21 cellular contexts compared by ENCODE assay signal in the genomic region with DNA sequence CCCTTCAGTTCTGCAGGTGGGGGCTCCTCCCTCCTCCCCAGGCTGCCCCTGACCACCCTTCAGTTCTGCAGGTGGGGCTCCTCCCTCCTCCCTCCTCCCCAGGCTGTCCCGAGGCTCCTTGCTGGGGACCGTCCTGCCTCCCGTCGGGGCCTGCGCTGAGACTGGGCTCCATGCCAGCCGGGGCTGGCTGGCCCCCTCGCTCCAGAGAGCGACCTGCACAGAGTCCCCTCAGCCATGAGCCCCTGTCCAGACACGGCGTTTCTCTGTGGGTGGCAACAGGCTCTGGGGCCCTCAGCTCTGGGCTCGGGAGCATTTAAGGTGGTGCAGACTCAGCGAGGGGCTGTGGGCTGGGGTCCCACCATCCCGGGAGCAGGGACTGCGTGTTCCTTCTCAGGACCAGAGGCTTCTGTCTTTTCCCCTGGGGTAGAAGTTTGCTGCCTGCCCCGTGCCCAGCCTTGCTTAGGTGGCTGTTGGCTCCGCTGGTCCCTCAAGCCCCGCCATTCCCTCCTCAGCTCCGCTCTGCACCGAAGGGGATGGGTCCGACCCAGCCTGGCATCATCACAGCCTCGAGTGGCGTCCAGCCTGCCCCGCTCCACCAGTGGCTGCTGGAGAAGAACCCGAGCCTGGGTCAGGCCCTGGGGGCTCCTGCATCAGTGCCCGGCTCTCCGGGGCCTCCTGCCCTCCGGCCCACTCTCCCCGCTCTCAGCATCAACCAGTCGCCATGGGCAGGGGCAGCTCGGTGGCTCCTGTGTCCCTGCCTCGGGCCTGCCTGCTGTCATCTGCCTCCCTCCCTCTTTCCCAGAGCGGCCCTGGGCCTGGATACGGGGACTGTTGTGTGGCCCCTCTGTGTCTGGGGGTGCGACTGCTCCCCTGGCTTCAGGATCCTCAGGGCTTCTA. TPM values are rescaled to one million over a fixed set of nuclear protein-coding genes. Genes with fewer than 3 reads are reported as not detected.
A peak's percentile ranks its signal among the peaks of the same experiment; 100 is the strongest.
DNase-seq lines count a peak whose midpoint lies in the region; ATAC-seq and TF ChIP-seq lines count a peak whose summit lies in the region.
"Had no signal": no experiment of that assay in that cellular context is flagged by ENCODE, and none has a peak within 500 bp of the region (broad histone marks: within the 10 kb centered on the region; RNA-seq: fewer than 3 reads in every experiment).

No MANE protein-coding gene starts in this region.

- TF ChIP-seq RAD21 in SK-N-SH (IDR thresholded peaks at IDR 0.05; ENCODE audit: low read length) = no peak

- H3K9ac ChIP-seq in SK-N-SH (no peak overlapping the region), NT2/D1 (ENCODE audit: insufficient read length, low read depth) (peak overlapping the region; percentile 42), endodermal cell (ENCODE audit: extremely low read depth, low read length, poor library complexity, severe bottlenecking) (no peak overlapping the region)

- H3K27ac ChIP-seq in SK-N-SH (ENCODE audit: low read depth in 2 of 2, low read length in 1 of 2) (no peak overlapping the region), endodermal cell (ENCODE audit: low read depth, low read length) (peak overlapping the region; percentile 32), dorsolateral prefrontal cortex (peak overlapping the region in 23 of 59 donors; percentile 6 to 77 (median 34))
- H3K27ac ChIP-seq in naive thymus-derived CD4-positive, alpha-beta T cell (ENCODE audit: low read depth, low read length) = no peak overlapping the region

- TF ChIP-seq CTCF in SK-N-SH (IDR thresholded peaks at IDR 0.05) (no peak), endodermal cell (conservative IDR thresholded peaks at IDR 0.05) (no peak), dorsolateral prefrontal cortex (IDR thresholded peaks at IDR 0.05 in 54 of 56, conservative IDR thresholded peaks at IDR 0.05 in 2 of 56; ENCODE audit: low read depth in 1 of 56, partially characterized antibody in 56 of 56) (no peak)

- no peaks in the 10 kb centered on the region for H3F3A ChIP-seq in SK-N-SH (replicated peaks; ENCODE audit: insufficient read depth)

- no peak overlapping the region for H2AFZ ChIP-seq in SK-N-SH (ENCODE audit: low read depth)

- peaks cover 5 to 13% of the 10 kb centered on the region in 2 experiments for H3K36me3 ChIP-seq in SK-N-SH (replicated peaks in 1 of 2; ENCODE audit: control insufficient read depth in 1 of 2, insufficient read depth in 2 of 2, low read length in 1 of 2)
- peaks cover 53% of the 10 kb centered on the region for H3K36me3 ChIP-seq in NT2/D1 (ENCODE audit: insufficient read depth, insufficient read length, low read length)
- H3K36me3 ChIP-seq in endodermal cell (ENCODE audit: control insufficient read depth, insufficient read depth, low read length) = peaks cover 16% of the 10 kb centered on the region
- H3K36me3 ChIP-seq in naive thymus-derived CD4-positive, alpha-beta T cell (ENCODE audit: control insufficient read depth in 2 of 3, insufficient read depth in 3 of 3, low read length in 3 of 3) = peaks cover 0 to 33% (median 7%) of the 10 kb centered on the region in 3 experiments

- no peak overlapping the region for H3K4me2 ChIP-seq in SK-N-SH

- no peak for TF ChIP-seq EP300 in SK-N-SH (IDR thresholded peaks at IDR 0.05; ENCODE audit: borderline replicate concordance in 1 of 2, low read depth in 1 of 2, low read length in 1 of 2)

- H4K20me1 ChIP-seq in SK-N-SH (ENCODE audit: insufficient read depth) = peaks cover 28% of the 10 kb centered on the region

- CTCF ChIA-PET in SK-N-SH (lab: Yijun Ruan, JAX) = interaction anchor here (2.6 kb wide), 1 partner anchor 22 kb away, joined by 7 read pairs; no protein-coding TSS in a partner anchor
- CTCF ChIA-PET in naive thymus-derived CD4-positive, alpha-beta T cell (lab: Charles Lee) = no interaction called here

- H3K4me3 ChIP-seq in SK-N-SH (ENCODE audit: low read depth in 2 of 2, low read length in 1 of 2) = no peak overlapping the region
- H3K4me3 ChIP-seq in NT2/D1 (ENCODE audit: insufficient read length, low read depth) = no peak overlapping the region
- no peak overlapping the region for H3K4me3 ChIP-seq in endodermal cell (ENCODE audit: low read length)
- no peak overlapping the region for H3K4me3 ChIP-seq in dorsolateral prefrontal cortex
- no peak overlapping the region for H3K4me3 ChIP-seq in naive thymus-derived CD4-positive, alpha-beta T cell (ENCODE audit: low read length)

- peaks cover 42% of the 10 kb centered on the region; the same call in 1 of the 2 replicates for H3K79me2 ChIP-seq in SK-N-SH (ENCODE audit: insufficient read depth)

- no peaks in the 10 kb centered on the region for H3K9me2 ChIP-seq in SK-N-SH

- no peaks in the 10 kb centered on the region for H3K9me3 ChIP-seq in SK-N-SH
- no peaks in the 10 kb centered on the region for H3K9me3 ChIP-seq in NT2/D1 (ENCODE audit: insufficient read depth, low read length)
- H3K9me3 ChIP-seq in endodermal cell (ENCODE audit: control insufficient read depth, low read length) = no peaks in the 10 kb centered on the region
- no peaks in the 10 kb centered on the region for H3K9me3 ChIP-seq in naive thymus-derived CD4-positive, alpha-beta T cell (ENCODE audit: control insufficient read depth in 2 of 3, low read length in 3 of 3)
- H3K9me3 ChIP-seq: Caco-2 had no signal

- WGBS in SK-N-SH (ENCODE audit: low lambda C conversion rate) = 50% methylated on average over 6 of the region's 34 CpGs
- WGBS in endodermal cell (ENCODE audit: insufficient coverage in 1 of 2, insufficient read length in 1 of 2), 2 experiments = 94 to 97% methylated on average over 21 to 34 of the region's 34 CpGs

- H3K36me3 Mint-ChIP-seq in endodermal cell (ENCODE audit: low read depth) = peaks cover 2% of the 10 kb centered on the region
- H3K36me3 Mint-ChIP-seq in naive thymus-derived CD4-positive, alpha-beta T cell = peaks cover 0 to 9% (median 0%) of the 10 kb centered on the region in 5 donors
- H3K36me3 Mint-ChIP-seq: IgD-negative memory B cell had no signal

- H3K27me3 ChIP-seq in SK-N-SH (ENCODE audit: insufficient read depth) (no peaks in the 10 kb centered on the region), NT2/D1 (ENCODE audit: insufficient read depth, insufficient read length) (no peaks in the 10 kb centered on the region), endodermal cell (ENCODE audit: control insufficient read depth, insufficient read depth, low read length, poor library complexity, severe bottlenecking) (no peaks in the 10 kb centered on the region), dorsolateral prefrontal cortex (no peaks in the 10 kb centered on the region)
- H3K27me3 ChIP-seq in naive thymus-derived CD4-positive, alpha-beta T cell (ENCODE audit: control insufficient read depth in 2 of 2, insufficient read depth in 2 of 2, low read length in 2 of 2) = no peaks in the 10 kb centered on the region

- peak; percentile 86 for DNase-seq in SK-N-SH
- DNase-seq in NT2/D1 (ENCODE audit: low read depth, low spot score) = no peak
- no peak for DNase-seq in endodermal cell
- DNase-seq in sciatic nerve (ENCODE audit: low spot score) = no peak
- DNase-seq in hepatic stellate cell (ENCODE audit: low spot score) = no peak
- no peak for DNase-seq in dorsolateral prefrontal cortex
- no peak for DNase-seq in naive thymus-derived CD4-positive, alpha-beta T cell
- DNase-seq: 8988T; Caco-2; CD4-positive, alpha-beta T cell; DMS153; GF-D8; H9; NCI-H1105; NCI-H2081 treated with DMSO at 0.1 percent for 48 hours; NCI-H510A; NCI-H748 treated with DMSO at 0.1 percent for 48 hours; OCI-M1; SIG-M5 had no signal

- intact Hi-C loops in sciatic nerve (cut with DNase I) (no loop called here), dorsolateral prefrontal cortex (cut with DNase I) (loop anchor here in 1 of 2 donors (5.0 kb wide), 1 partner anchor 34 kb away; no protein-coding TSS in a partner anchor)
- intact Hi-C loops in naive thymus-derived CD4-positive, alpha-beta T cell (cut with micrococcal nuclease) = no loop called here

- ATAC-seq in SK-N-SH treated with all-trans-retinoic acid at 6 μM for 48 hours (no peak), sciatic nerve (peak; percentile 15)
- no peak for ATAC-seq in naive thymus-derived CD4-positive, alpha-beta T cell

- H3K4me1 ChIP-seq in SK-N-SH (ENCODE audit: control insufficient read depth in 1 of 2, insufficient read depth in 2 of 2, low read depth in 1 of 2, low read length in 1 of 2) (no peaks in the 10 kb centered on the region; a peak in 1 of 4 replicates), NT2/D1 (ENCODE audit: insufficient read depth, insufficient read length) (peaks cover 2% of the 10 kb centered on the region), endodermal cell (ENCODE audit: control insufficient read depth, insufficient read depth, low read length) (no peaks in the 10 kb centered on the region)
- peaks cover 0 to 15% of the 10 kb centered on the region in 2 donors for H3K4me1 ChIP-seq in naive thymus-derived CD4-positive, alpha-beta T cell (ENCODE audit: control insufficient read depth in 2 of 2, insufficient read depth in 2 of 2, low read length in 2 of 2)
- H3K4me1 ChIP-seq: Caco-2 had no signal

- POLR2A ChIA-PET in SK-N-SH (lab: Yijun Ruan, JAX) = no interaction called here
- POLR2A ChIA-PET in naive thymus-derived CD4-positive, alpha-beta T cell (lab: Charles Lee) = interaction anchor here (0.9 to 1.5 kb wide), 2 partner anchors 10 to 25 kb away, joined by 3 read pairs; no protein-coding TSS in a partner anchor

- no peaks in the 10 kb centered on the region for H3K9me3 Mint-ChIP-seq in endodermal cell
- no peaks in the 10 kb centered on the region for H3K9me3 Mint-ChIP-seq in naive thymus-derived CD4-positive, alpha-beta T cell
- H3K9me3 Mint-ChIP-seq: CD4-positive, alpha-beta T cell; H9; IgD-negative memory B cell had no signal

- H3K4me3 Mint-ChIP-seq in endodermal cell = no peak overlapping the region
- H3K4me3 Mint-ChIP-seq in naive thymus-derived CD4-positive, alpha-beta T cell = peak overlapping the region in 1 of 10 donors; percentile 47
- H3K4me3 Mint-ChIP-seq: CD4-positive, alpha-beta T cell; H9; IgD-negative memory B cell had no signal

- H3K27me3 Mint-ChIP-seq in endodermal cell (ENCODE audit: insufficient read depth) = no peaks in the 10 kb centered on the region
- H3K27me3 Mint-ChIP-seq in naive thymus-derived CD4-positive, alpha-beta T cell = no peaks in the 10 kb centered on the region
- H3K27me3 Mint-ChIP-seq: CD4-positive, alpha-beta T cell; IgD-negative memory B cell had no signal

- no peak overlapping the region for H3K27ac Mint-ChIP-seq in endodermal cell
- H3K27ac Mint-ChIP-seq in naive thymus-derived CD4-positive, alpha-beta T cell = peak overlapping the region in 4 of 9 donors; percentile 32 to 58 (median 50)
- H3K27ac Mint-ChIP-seq: CD4-positive, alpha-beta T cell had no signal

- no peaks in the 10 kb centered on the region for H3K4me1 Mint-ChIP-seq in endodermal cell
- H3K4me1 Mint-ChIP-seq in naive thymus-derived CD4-positive, alpha-beta T cell = peaks cover 15 to 31% (median 22%) of the 10 kb centered on the region in 7 donors
- H3K4me1 Mint-ChIP-seq: H9 had no signal

RNA-seq across cellular contexts. Expression of a gene that starts 27.6 kb away (rescaled TPM):
- 77.3 and 79.4 TPM in 2 replicates for polyA plus RNA-seq in SK-N-SH (2012; rRNA removed)
- polyA plus RNA-seq in SK-N-SH (2012; cell fraction: cytosol; rRNA removed) = 24.7 and 43.6 TPM in 2 replicates
- 419 and 425 TPM in 2 replicates for polyA plus RNA-seq in SK-N-SH (2012; cell fraction: nucleus; rRNA removed)
- total RNA-seq in endodermal cell = 100 to 1,000 TPM; 111 to 112 TPM
- 107 TPM for polyA plus RNA-seq in endodermal cell (2013, experiment 1 of 2)
- 98.1 TPM for polyA plus RNA-seq in endodermal cell (2013, experiment 2 of 2)
- total RNA-seq in sciatic nerve = 51.6 TPM
- total RNA-seq in dorsolateral prefrontal cortex = 10 to 100 TPM; 36.6 to 99.4 (median 58.0) TPM
- total RNA-seq in naive thymus-derived CD4-positive, alpha-beta T cell = 100 to 1,000 TPM; 109 to 145 (median 117) TPM
- polyA plus RNA-seq in naive thymus-derived CD4-positive, alpha-beta T cell = 10 to 100 TPM; 18.1 to 45.3 TPM

RNA-seq across cellular contexts. Expression of a gene that starts 47.0 kb away (rescaled TPM):
- 54.4 and 66.8 TPM in 2 replicates for polyA plus RNA-seq in SK-N-SH (2012; rRNA removed)
- polyA plus RNA-seq in SK-N-SH (2012; cell fraction: cytosol; rRNA removed) = 21.2 and 45.9 TPM in 2 replicates
- 64.3 and 71.6 TPM in 2 replicates for polyA plus RNA-seq in SK-N-SH (2012; cell fraction: nucleus; rRNA removed)
- total RNA-seq in endodermal cell = 100 to 1,000 TPM; 107 to 112 TPM
- polyA plus RNA-seq in endodermal cell (2013, experiment 1 of 2) = 113 TPM
- 99.4 TPM for polyA plus RNA-seq in endodermal cell (2013, experiment 2 of 2)
- total RNA-seq in sciatic nerve = 65.7 TPM
- 100 to 1,000 TPM in 118 of 120 experiments, 10 to 100 TPM in 2; 79.8 to 247 (median 161) TPM for total RNA-seq in dorsolateral prefrontal cortex
- 10 to 100 TPM; 53.0 to 70.8 (median 67.5) TPM for total RNA-seq in naive thymus-derived CD4-positive, alpha-beta T cell
- 1 to 10 TPM; 5.2 to 6.5 TPM for polyA plus RNA-seq in naive thymus-derived CD4-positive, alpha-beta T cell
